8 cellular contexts compared by ENCODE assay signal in genomic region chr5:151696470-151697061, GRCh38.
DNase-seq lines count a peak whose midpoint lies in the region; ATAC-seq, FAIRE-seq and TF ChIP-seq lines count a peak whose summit lies in the region.

No MANE protein-coding gene starts in this region.

- H3K9me3 ChIP-seq in subcutaneous abdominal adipose tissue (ENCODE audit: control insufficient read depth in 5 of 5, low read length in 5 of 5), result no peaks in the 10 kb centered on the region

- no peaks in the 10 kb centered on the region for H3K36me3 ChIP-seq in subcutaneous abdominal adipose tissue (ENCODE audit: control insufficient read depth in 5 of 5, insufficient read depth in 5 of 5, low read length in 5 of 5)

- no peak for TF ChIP-seq CTCF in cardiac fibroblast (IDR thresholded peaks at IDR 0.05; ENCODE audit: low read depth, low read length)

- ATAC-seq in GM18502 (IDR thresholded peaks at IDR 0.05; ENCODE audit: poor library complexity, unreplicated experiment), result no peak
- ATAC-seq in GM21529 (IDR thresholded peaks at IDR 0.05; ENCODE audit: unreplicated experiment), result no peak

- peak overlapping the region in 3 of 5 donors; percentile 30 to 67 (median 41) for H3K9ac ChIP-seq in subcutaneous abdominal adipose tissue (ENCODE audit: low read length in 5 of 5)

- peaks cover 0 to 3% (median 0%) of the 10 kb centered on the region in 5 donors for H3K27me3 ChIP-seq in subcutaneous abdominal adipose tissue (ENCODE audit: control insufficient read depth in 5 of 5, insufficient read depth in 4 of 5, low read length in 5 of 5)

- peak overlapping the region; percentile 94 for H3K27ac ChIP-seq in subcutaneous abdominal adipose tissue (ENCODE audit: low read depth, low read length)

- FAIRE-seq in HTR-8/SVneo (lab: Jason Lieb, UNC), result peak; percentile 90

- DNase-seq in HTR-8/SVneo (ENCODE audit: insufficient read length, low spot score) (peak; percentile 82), cardiac fibroblast (ENCODE audit: low read depth in 2 of 2) (peak; percentile 97 to 98), kidney tubule cell (ENCODE audit: low spot score) (peak; percentile 71), SIG-M5 (lab: John Stamatoyannopoulos, UW) (no peak), middle frontal gyrus (ENCODE audit: extremely low spot score, low spot score) (no peak)

- H3K4me1 ChIP-seq in subcutaneous abdominal adipose tissue (ENCODE audit: control insufficient read depth in 5 of 5, insufficient read depth in 5 of 5, low read length in 5 of 5), result peaks cover 9 to 70% (median 50%) of the 10 kb centered on the region in 5 donors

- H3K4me3 ChIP-seq in cardiac fibroblast (replicated peaks in 1 of 2; ENCODE audit: low read depth in 2 of 2, low read length in 2 of 2) (peak overlapping the region in 1 of 2 donors; percentile 16), subcutaneous abdominal adipose tissue (ENCODE audit: low read depth in 1 of 5, low read length in 5 of 5) (peak overlapping the region in 2 of 5 donors; percentile 44 to 46)

Comparison
In these comparisons a context has a peak if more than half of its experiments do, and no peak if none do; other contexts are left out.
1. DNase-seq: peak in HTR-8/SVneo (single experiment), cardiac fibroblast (2 of 2) and kidney tubule cell (single experiment); none in SIG-M5 (single experiment) and middle frontal gyrus (single experiment).